ENCODE assay signal across 10 cellular contexts in genomic region chr19:939922-940321, GRCh38. TPM values are rescaled to one million over a fixed set of nuclear protein-coding genes. Genes with fewer than 3 reads are reported as not detected.
DNase-seq lines count a peak whose midpoint lies in the region; ATAC-seq and TF ChIP-seq lines count a peak whose summit lies in the region.
"Had no signal": no experiment of that assay in that cellular context is flagged by ENCODE, and none has a peak within 500 bp of the region (broad histone marks: within the 10 kb centered on the region; RNA-seq: fewer than 3 reads in every experiment).

No MANE protein-coding gene starts in this region.

- ATAC-seq in T-cell (replicated peaks in 1 of 4), result no peak
- no peak for ATAC-seq in HG03378 (IDR thresholded peaks at IDR 0.05; ENCODE audit: unreplicated experiment)

- no peak overlapping the region for H3K27ac Mint-ChIP-seq in T-helper 1 cell treated with Interleukin-12 subunit alpha and Interleukin-12 subunit beta and Interleukin-4 antibody, amounts not matched to agents 30 μg/mL and 1 μg/mL, for 36 hours
- peak overlapping the region; percentile 71 to 85 for H3K27ac Mint-ChIP-seq in T-cell

- no peak overlapping the region for H2AFZ ChIP-seq in smooth muscle cell (ENCODE audit: low read depth)

- peaks cover 21% of the 10 kb centered on the region for H3K36me3 Mint-ChIP-seq in T-helper 1 cell treated with Interleukin-12 subunit alpha and Interleukin-12 subunit beta and Interleukin-4 antibody, amounts not matched to agents 30 μg/mL and 1 μg/mL, for 36 hours (ENCODE audit: low read depth)
- H3K36me3 Mint-ChIP-seq in T-cell, result peaks cover 5% of the 10 kb centered on the region

- H3K4me1 Mint-ChIP-seq in T-helper 1 cell treated with Interleukin-12 subunit alpha and Interleukin-12 subunit beta and Interleukin-4 antibody, amounts not matched to agents 30 μg/mL and 1 μg/mL, for 36 hours (ENCODE audit: low read depth), result peaks cover 22% of the 10 kb centered on the region
- H3K4me1 Mint-ChIP-seq in T-cell, result peaks cover 28 to 37% (median 36%) of the 10 kb centered on the region in 3 donors

- no peak overlapping the region for H3K9ac ChIP-seq in smooth muscle cell (ENCODE audit: low read depth)

- intact Hi-C loops in esophagus muscularis mucosa (cut with DNase I), result loop anchor here (5.0 kb wide), 1 partner anchor 37 kb away; no protein-coding TSS in a partner anchor

- peaks cover 98% of the 10 kb centered on the region for H4K20me1 ChIP-seq in smooth muscle cell (ENCODE audit: low read depth)

- no peak overlapping the region for H3K4me2 ChIP-seq in smooth muscle cell

- H3K9me3 Mint-ChIP-seq in T-helper 1 cell treated with Interleukin-12 subunit alpha and Interleukin-12 subunit beta and Interleukin-4 antibody, amounts not matched to agents 30 μg/mL and 1 μg/mL, for 36 hours, result no peaks in the 10 kb centered on the region
- peaks cover 0 to 3% (median 0%) of the 10 kb centered on the region in 3 donors for H3K9me3 Mint-ChIP-seq in T-cell

- H3K27me3 ChIP-seq in esophagus muscularis mucosa (no peaks in the 10 kb centered on the region), smooth muscle cell (ENCODE audit: low read depth) (no peaks in the 10 kb centered on the region)

- H3K79me2 ChIP-seq in smooth muscle cell (ENCODE audit: low read depth), result peaks cover 100% of the 10 kb centered on the region

- TF ChIP-seq POLR2A in esophagus muscularis mucosa (IDR thresholded peaks at IDR 0.05; ENCODE audit: low read depth), result no peak

- H3K27ac ChIP-seq in esophagus muscularis mucosa (replicated peaks in 1 of 4) (peak overlapping the region; percentile 72 to 84 (median 79)), smooth muscle cell (ENCODE audit: low read depth) (peak overlapping the region; percentile 13)

- TF ChIP-seq EP300 in esophagus muscularis mucosa (IDR thresholded peaks at IDR 0.05), result no peak

- no peak for TF ChIP-seq CTCF in esophagus muscularis mucosa (IDR thresholded peaks at IDR 0.05)
- TF ChIP-seq CTCF in smooth muscle cell (IDR thresholded peaks at IDR 0.05; ENCODE audit: borderline replicate concordance, insufficient read depth, poor library complexity, severe bottlenecking), result no peak

- H3K9me3 ChIP-seq in esophagus muscularis mucosa (no peaks in the 10 kb centered on the region), smooth muscle cell (replicated peaks; ENCODE audit: low read depth) (no peaks in the 10 kb centered on the region)

- POLR2A ChIA-PET in T-cell (lab: Charles Lee), result no interaction called here

- CTCF ChIA-PET in T-cell (lab: Charles Lee), result no interaction called here

- H3F3A ChIP-seq in smooth muscle cell (ENCODE audit: low read depth), result peaks cover 3% of the 10 kb centered on the region

- peaks cover 0 to 9% (median 7%) of the 10 kb centered on the region in 4 donors for H3K36me3 ChIP-seq in esophagus muscularis mucosa
- no peaks in the 10 kb centered on the region for H3K36me3 ChIP-seq in smooth muscle cell (ENCODE audit: low read depth)

- peaks cover 5% of the 10 kb centered on the region for H3K27me3 Mint-ChIP-seq in T-helper 1 cell treated with Interleukin-12 subunit alpha and Interleukin-12 subunit beta and Interleukin-4 antibody, amounts not matched to agents 30 μg/mL and 1 μg/mL, for 36 hours (ENCODE audit: low read depth)
- H3K27me3 Mint-ChIP-seq in T-cell, result no peaks in the 10 kb centered on the region

- H3K4me3 ChIP-seq in esophagus muscularis mucosa, result no peak overlapping the region
- no peak overlapping the region for H3K4me3 ChIP-seq in smooth muscle cell

- peak overlapping the region; percentile 77 for H3K4me3 Mint-ChIP-seq in T-helper 1 cell treated with Interleukin-12 subunit alpha and Interleukin-12 subunit beta and Interleukin-4 antibody, amounts not matched to agents 30 μg/mL and 1 μg/mL, for 36 hours
- H3K4me3 Mint-ChIP-seq in T-cell, result peak overlapping the region; percentile 74 to 80 (median 76)

- H3K4me1 ChIP-seq in esophagus muscularis mucosa (peaks cover 14 to 36% (median 32%) of the 10 kb centered on the region in 4 donors), smooth muscle cell (ENCODE audit: low read depth) (no peaks in the 10 kb centered on the region)

- no peak for DNase-seq in T-helper 1 cell
- no peak for DNase-seq in T-cell
- no peak for DNase-seq in esophagus muscularis mucosa (ENCODE audit: extremely low spot score)
- no peak for DNase-seq in smooth muscle cell (lab: John Stamatoyannopoulos, UW; ENCODE audit: unreplicated experiment)
- no peak for DNase-seq in NCI-H1417 treated with DMSO at 0.1 percent for 48 hours (lab: John Stamatoyannopoulos, UW)
- no peak for DNase-seq in stimulated activated naive CD4-positive, alpha-beta T cell treated with Interleukin-2 at 50 U/mL for 16 hours (lab: John Stamatoyannopoulos, UW)

- 93% methylated on average over 3 of the region's 7 CpGs for WGBS in esophagus muscularis mucosa
- WGBS in smooth muscle cell (ENCODE audit: low lambda C conversion rate), result 97% methylated on average over 7 of the region's 7 CpGs

RNA-seq across cellular contexts. Expression of gene ARID3A, which starts 14.1 kb away (rescaled TPM):
- total RNA-seq in T-cell, result 10 to 100 TPM in 4 of 5 donors, 1 to 10 TPM in 1; 9.8 to 13.2 (median 12.0) TPM
- 1 to 10 TPM; 2.9 to 8.4 (median 5.0) TPM for total RNA-seq in esophagus muscularis mucosa
- total RNA-seq in smooth muscle cell, result 50.3 TPM in 2 replicates
- 45.7 and 75.2 TPM in 2 replicates for polyA plus RNA-seq in smooth muscle cell

RNA-seq across cellular contexts. Expression of gene KISS1R, which starts 22.8 kb away (rescaled TPM):
- total RNA-seq in T-cell (1 to 10 TPM; 1.5 to 4.9 (median 2.8) TPM), esophagus muscularis mucosa (not detected), smooth muscle cell (0.27 TPM in 1 of 2 replicates, not detected in the other)
- 0.61 and 1.4 TPM in 2 replicates for polyA plus RNA-seq in smooth muscle cell
- total RNA-seq: mesenteric fat pad had no signal

RNA-seq across cellular contexts. Expression of gene R3HDM4, which starts 26.9 kb away (rescaled TPM):
- total RNA-seq in T-cell (100 to 1,000 TPM; 190 to 252 (median 220) TPM), esophagus muscularis mucosa (10 to 100 TPM; 32.0 to 52.5 (median 40.0) TPM), smooth muscle cell (25.9 and 42.3 TPM in 2 replicates)
- 69.4 and 70.5 TPM in 2 replicates for polyA plus RNA-seq in smooth muscle cell

RNA-seq across cellular contexts. Expression of gene WDR18, which starts 44.2 kb away (rescaled TPM):
- total RNA-seq in T-cell (10 to 100 TPM; 24.6 to 65.9 (median 53.5) TPM), esophagus muscularis mucosa (10 to 100 TPM in 3 of 4 donors, 1 to 10 TPM in 1; 9.9 to 30.3 (median 28.4) TPM), smooth muscle cell (33.8 and 69.4 TPM in 2 replicates)
- polyA plus RNA-seq in smooth muscle cell, result 153 and 160 TPM in 2 replicates

RNA-seq across cellular contexts. Expression of gene RNU6-9, which starts 46.6 kb away (rescaled TPM):
- total RNA-seq in T-cell, result not detected
- not detected for total RNA-seq in esophagus muscularis mucosa
- total RNA-seq in smooth muscle cell, result not detected in 2 replicates
- not detected in 2 replicates for polyA plus RNA-seq in smooth muscle cell
- total RNA-seq: mesenteric fat pad had no signal
- polyA plus RNA-seq: thymus had no signal
